1 cellular context compared by ENCODE assay signal in genomic region chr9:136355616-136356557, GRCh38.
TF ChIP-seq lines count a peak whose summit lies in the region.

No MANE protein-coding gene starts in this region.

TF ChIP-seq in HCT116, 20 proteins besides CTCF, POLR2A, EP300 and RAD21:
- TF ChIP-seq REST (IDR thresholded peaks at IDR 0.05; ENCODE audit: low read depth) (no peak), SP1 (IDR thresholded peaks at IDR 0.05; ENCODE audit: low read depth) (no peak), ZFX (IDR thresholded peaks at IDR 0.05) (no peak), EGR1 (IDR thresholded peaks at IDR 0.05; ENCODE audit: low read depth) (no peak), SIN3A (IDR thresholded peaks at IDR 0.05; ENCODE audit: low read depth) (no peak), TCF7L2 (IDR thresholded peaks at IDR 0.05; ENCODE audit: borderline replicate concordance, extremely low read depth, insufficient read depth, insufficient read length) (no peak), EZH2 (IDR thresholded peaks at IDR 0.05) (no peak), ZNF274 (IDR thresholded peaks at IDR 0.05; ENCODE audit: low read depth, low read length) (no peak), CBX3 (IDR thresholded peaks at IDR 0.05; ENCODE audit: low read depth) (no peak), ATF3 (IDR thresholded peaks at IDR 0.05) (no peak), SRF (IDR thresholded peaks at IDR 0.05; ENCODE audit: low read depth) (no peak), EZH2phosphoT487 (IDR thresholded peaks at IDR 0.05; ENCODE audit: borderline replicate concordance) (no peak), POLR2AphosphoS5 (IDR thresholded peaks at IDR 0.05; ENCODE audit: low read depth, low read length) (no peak), JUND (IDR thresholded peaks at IDR 0.05) (no peak), ELF1 (IDR thresholded peaks at IDR 0.05; ENCODE audit: borderline replicate concordance, low read depth) (no peak), YY1 (IDR thresholded peaks at IDR 0.05; ENCODE audit: extremely low read depth, insufficient replicate concordance, low read depth, low read length) (no peak), ZBTB33 (IDR thresholded peaks at IDR 0.05; ENCODE audit: extremely low read depth, insufficient replicate concordance, low read length) (no peak), CEBPB (IDR thresholded peaks at IDR 0.05; ENCODE audit: low read depth) (no peak), MAX (IDR thresholded peaks at IDR 0.05) (no peak)
